10 cellular contexts compared by ENCODE assay signal in genomic region chrX:65696613-65697012, GRCh38. TPM values are rescaled to one million over a fixed set of nuclear protein-coding genes. Genes with fewer than 3 reads are reported as not detected.
DNase-seq lines count a peak whose midpoint lies in the region; ATAC-seq, FAIRE-seq and TF ChIP-seq lines count a peak whose summit lies in the region.
"Had no signal": no experiment of that assay in that cellular context is flagged by ENCODE, and none has a peak within 500 bp of the region (broad histone marks: within the 10 kb centered on the region; RNA-seq: fewer than 3 reads in every experiment).

No MANE protein-coding gene starts in this region.

- no peak overlapping the region for H3K4me3 ChIP-seq in liver (ENCODE audit: low read depth in 1 of 3, low read length in 3 of 3)
- H3K4me3 ChIP-seq in HepG2 (replicated peaks in 1 of 3; ENCODE audit: insufficient read depth in 1 of 3, low read depth in 2 of 3, low read length in 3 of 3) = no peak overlapping the region
- no peak overlapping the region for H3K4me3 ChIP-seq in mesodermal cell (ENCODE audit: extremely low read depth, insufficient read depth, low read length, poor library complexity, severe bottlenecking)
- H3K4me3 ChIP-seq in aorta (ENCODE audit: low read length in 2 of 2) = no peak overlapping the region

- H3K9ac ChIP-seq in liver (ENCODE audit: low read depth in 1 of 2, low read length in 2 of 2) = no peak overlapping the region
- H3K9ac ChIP-seq in HepG2 (ENCODE audit: insufficient read depth, low read depth, low read length) = no peak overlapping the region

- H3K27me3 ChIP-seq in liver (ENCODE audit: control insufficient read depth in 4 of 4, insufficient read depth in 4 of 4, low read length in 3 of 4) (no peaks in the 10 kb centered on the region), HepG2 (ENCODE audit: control insufficient read depth in 1 of 2, insufficient read depth in 2 of 2, low read length in 2 of 2) (no peaks in the 10 kb centered on the region), aorta (ENCODE audit: control insufficient read depth in 1 of 2, insufficient read depth in 2 of 2, low read length in 1 of 2) (no peaks in the 10 kb centered on the region)

- TF ChIP-seq EP300 in HepG2 (IDR thresholded peaks at IDR 0.05; ENCODE audit: low read depth in 2 of 2, low read length in 2 of 2) (no peak), HepG2 (CRISPR knock-in tag; IDR thresholded peaks at IDR 0.05; ENCODE audit: borderline replicate concordance) (no peak)

- ATAC-seq in HepG2 = no peak
- no peak for ATAC-seq in activated T-helper 17 cell treated with anti-CD3 and anti-CD28 coated beads, Interleukin-2, amount 50 U/mL, for 72 hours (replicated peaks)
- ATAC-seq in aorta (ENCODE audit: low FRiP score) = no peak

- no peaks in the 10 kb centered on the region for H4K20me1 ChIP-seq in HepG2 (ENCODE audit: insufficient read depth, low read length)

- H3K27ac ChIP-seq in liver (ENCODE audit: low read depth in 1 of 2, low read length in 2 of 2) (peak overlapping the region; percentile 43), HepG2 (ENCODE audit: extremely low read length, insufficient read depth, low read length) (no peak overlapping the region), mesodermal cell (ENCODE audit: low read depth, low read length, severe bottlenecking) (peak overlapping the region; percentile 78), aorta (ENCODE audit: low read depth in 1 of 2, low read length in 2 of 2) (peak overlapping the region; percentile 44 to 51)

- TF ChIP-seq POLR2A in HepG2 (IDR thresholded peaks at IDR 0.05; ENCODE audit: insufficient read depth in 1 of 2, low read depth in 2 of 2, low read length in 2 of 2) = no peak

- peaks cover 40% of the 10 kb centered on the region for H3K4me1 Mint-ChIP-seq in activated T-helper 17 cell treated with anti-CD3 and anti-CD28 coated beads, Interleukin-2, amount 50 U/mL, for 72 hours

- POLR2A ChIA-PET in HepG2 (lab: Yijun Ruan, JAX) (no interaction called here), HEK293T (lab: Yijun Ruan, JAX) (no interaction called here)

- CTCF ChIA-PET in HepG2 (lab: Yijun Ruan, JAX; ENCODE audit: low intra/inter-chr PET ratio, low total read pairs) = no interaction called here
- CTCF ChIA-PET in HEK293T (lab: Yijun Ruan, JAX) = no interaction called here

- in situ Hi-C loops in HepG2 (cut with HindIII; ENCODE audit: extremely low pct_ligation_motif_present, low pct_unique_long_range_greater_than_20kb) = no loop called here

- no peaks in the 10 kb centered on the region for H3K27me3 Mint-ChIP-seq in activated T-helper 17 cell treated with anti-CD3 and anti-CD28 coated beads, Interleukin-2, amount 50 U/mL, for 72 hours

- no peak overlapping the region for H3K4me2 ChIP-seq in HepG2 (ENCODE audit: low read depth, low read length)

- no TSS peak for BruUV-seq in HepG2 (replicated peaks; lab: Mats Ljungman, UMichigan)

- 83% methylated on average over 3 of the region's 3 CpGs for WGBS in liver
- 0% methylated on average over 2 of the region's 3 CpGs for WGBS in HepG2 (ENCODE audit: low lambda C conversion rate)
- no CpG with 5 or more reads among the region's 3 CpGs for WGBS in mesodermal cell (ENCODE audit: insufficient coverage in 2 of 2), 2 experiments
- 16 to 22% methylated on average over 3 of the region's 3 CpGs for WGBS in aorta, 2 donors

- H3K27ac Mint-ChIP-seq in activated T-helper 17 cell treated with anti-CD3 and anti-CD28 coated beads, Interleukin-2, amount 50 U/mL, for 72 hours = peak overlapping the region; percentile 82

- no peak for DNase-seq in HepG2 (ENCODE audit: low spot score)
- DNase-seq in aorta = no peak
- DNase-seq in NCI-H2196 treated with DMSO at 0.1 percent for 48 hours (lab: John Stamatoyannopoulos, UW; ENCODE audit: unreplicated experiment) = no peak
- DNase-seq in HEK293T (ENCODE audit: extremely low spot score) = no peak
- no peak for DNase-seq in stimulated activated CD4-positive, alpha-beta T cell treated with anti-CD3 and anti-CD28 coated beads, Interleukin-4, amount 100 ng/mL, for 24 hours
- DNase-seq: Calu3, NCI-H1417 treated with DMSO at 0.1 percent for 48 hours had no signal

- H3K4me3 Mint-ChIP-seq in activated T-helper 17 cell treated with anti-CD3 and anti-CD28 coated beads, Interleukin-2, amount 50 U/mL, for 72 hours = peak overlapping the region; percentile 72

- no peaks in the 10 kb centered on the region for H3K36me3 ChIP-seq in liver (ENCODE audit: control insufficient read depth in 4 of 4, insufficient read depth in 3 of 4, low read depth in 1 of 4, low read length in 3 of 4)
- no peaks in the 10 kb centered on the region for H3K36me3 ChIP-seq in HepG2 (replicated peaks in 1 of 2; ENCODE audit: control insufficient read depth in 1 of 2, insufficient read depth in 2 of 2, low read length in 2 of 2)
- peaks cover 24% of the 10 kb centered on the region for H3K36me3 ChIP-seq in mesodermal cell (ENCODE audit: control insufficient read depth, insufficient read depth, low read length)
- H3K36me3 ChIP-seq in aorta (ENCODE audit: control insufficient read depth in 1 of 2, insufficient read depth in 2 of 2, low read length in 1 of 2) = no peaks in the 10 kb centered on the region

- peaks cover 99% of the 10 kb centered on the region for H3K36me3 Mint-ChIP-seq in activated T-helper 17 cell treated with anti-CD3 and anti-CD28 coated beads, Interleukin-2, amount 50 U/mL, for 72 hours (ENCODE audit: low read depth)

- H3K4me1 ChIP-seq in liver (ENCODE audit: control insufficient read depth in 4 of 4, insufficient read depth in 4 of 4, low read length in 3 of 4) (peaks cover 4 to 18% (median 6%) of the 10 kb centered on the region in 4 donors), HepG2 (ENCODE audit: insufficient read depth, low read length) (no peaks in the 10 kb centered on the region), mesodermal cell (ENCODE audit: control insufficient read depth, insufficient read depth, low read length, poor library complexity, severe bottlenecking) (peaks cover 45% of the 10 kb centered on the region), aorta (ENCODE audit: control insufficient read depth in 1 of 2, insufficient read depth in 2 of 2, low read length in 2 of 2) (peaks cover 5% of the 10 kb centered on the region in 2 donors)

- H3K9me3 ChIP-seq in liver (ENCODE audit: control insufficient read depth in 4 of 4, low read length in 3 of 4) (no peaks in the 10 kb centered on the region), HepG2 (ENCODE audit: low read length) (no peaks in the 10 kb centered on the region), mesodermal cell (ENCODE audit: control insufficient read depth, low read length) (no peaks in the 10 kb centered on the region), aorta (ENCODE audit: control insufficient read depth, low read length) (no peaks in the 10 kb centered on the region)

- TF ChIP-seq CTCF in liver (IDR thresholded peaks at IDR 0.05; ENCODE audit: low read depth, low read length, missing input control) (no peak), HepG2 (CRISPR knock-in tag; IDR thresholded peaks at IDR 0.05) (no peak)

- FAIRE-seq in HepG2 (lab: Jason Lieb, UNC) = no peak

- H3K79me2 ChIP-seq in HepG2 (ENCODE audit: insufficient read depth, low read length) = no peaks in the 10 kb centered on the region

- H3K9me3 Mint-ChIP-seq in activated T-helper 17 cell treated with anti-CD3 and anti-CD28 coated beads, Interleukin-2, amount 50 U/mL, for 72 hours = no peaks in the 10 kb centered on the region

- H2AFZ ChIP-seq in HepG2 (ENCODE audit: low read length) = no peak overlapping the region

- intact Hi-C loops in HepG2 (cut with micrococcal nuclease; ENCODE audit: unreplicated experiment) (no loop called here), aorta (cut with DNase I) (no loop called here)

- TF ChIP-seq RAD21 in liver (IDR thresholded peaks at IDR 0.05) = no peak
- TF ChIP-seq RAD21 in HepG2 (CRISPR knock-in tag; IDR thresholded peaks at IDR 0.05) = no peak

TF ChIP-seq in HepG2, 621 proteins besides CTCF, POLR2A, EP300 and RAD21 (continues in another document):
- TF ChIP-seq NKX3-1 (CRISPR knock-in tag; IDR thresholded peaks at IDR 0.05) (no peak), SMC3 (IDR thresholded peaks at IDR 0.05; ENCODE audit: low read length) (no peak), NAIF1 (CRISPR knock-in tag; IDR thresholded peaks at IDR 0.05; ENCODE audit: borderline replicate concordance) (no peak)

TF ChIP-seq in HEK293T, 16 proteins besides CTCF, POLR2A, EP300 and RAD21 (continues in another document):
- no peak for TF ChIP-seq NFRKB (IDR thresholded peaks at IDR 0.05)

RNA-seq across cellular contexts. Expression of gene MSN, which starts 29.2 kb away (rescaled TPM):
- 10 to 100 TPM; 34.6 to 46.5 TPM for total RNA-seq in liver
- 10 to 100 TPM; 24.3 to 70.0 TPM for polyA plus RNA-seq in liver
- total RNA-seq in HepG2 (2016; rRNA removed; fragmentation: Illumina TruSeq; extraction: Trizol) = not detected in 2 replicates
- total RNA-seq in HepG2 (2016; cell fraction: cytosol; rRNA removed; fragmentation: Illumina TruSeq; extraction: Trizol; ENCODE audit: low read depth) = not detected in 2 replicates
- not detected in 2 replicates for total RNA-seq in HepG2 (2016; cell fraction: insoluble cytoplasmic fraction; rRNA removed; fragmentation: Illumina TruSeq; extraction: Trizol)
- total RNA-seq in HepG2 (2016; cell fraction: membrane; rRNA removed; fragmentation: Illumina TruSeq; extraction: Trizol) = not detected in 2 replicates
- 0.09 TPM in 1 of 2 replicates, not detected in the other for total RNA-seq in HepG2 (2016; cell fraction: nucleus; rRNA removed; fragmentation: Illumina TruSeq; extraction: Trizol)
- polyA plus RNA-seq in HepG2 (2011; rRNA removed) = 0.15 and 0.40 TPM in 2 replicates
- polyA plus RNA-seq in HepG2 (2011; cell fraction: cytosol; rRNA removed) = 0.12 and 0.19 TPM in 2 replicates
- polyA plus RNA-seq in HepG2 (2011; cell fraction: nucleus; rRNA removed) = 0.06 and 0.29 TPM in 2 replicates
- 0.09 TPM in 1 of 2 replicates, not detected in the other for polyA plus RNA-seq in HepG2 (2012)
- not detected in 2 replicates for polyA plus RNA-seq in HepG2 (2016; cell fraction: cytosol; fragmentation: Illumina TruSeq; extraction: Trizol; ENCODE audit: low read depth)
- 0.05 TPM in 1 of 2 replicates, not detected in the other for polyA plus RNA-seq in HepG2 (2016; cell fraction: insoluble cytoplasmic fraction; fragmentation: Illumina TruSeq; extraction: Trizol; ENCODE audit: low read depth)
- not detected in 2 replicates for polyA plus RNA-seq in HepG2 (2016; cell fraction: membrane; fragmentation: Illumina TruSeq; extraction: Trizol; ENCODE audit: low read depth)
- polyA plus RNA-seq in HepG2 (2016; cell fraction: nucleus; fragmentation: Illumina TruSeq; extraction: Trizol; ENCODE audit: insufficient read depth, low read depth) = not detected in 2 replicates
- 0.94 and 357 TPM in 2 replicates for polyA minus RNA-seq in HepG2 (2011; rRNA and poly(A)+ RNA removed; ENCODE audit: low replicate concordance)
- polyA minus RNA-seq in HepG2 (2011; cell fraction: cytosol; rRNA and poly(A)+ RNA removed) = 0.59 and 0.70 TPM in 2 replicates
- polyA minus RNA-seq in HepG2 (2011; cell fraction: nucleus; rRNA and poly(A)+ RNA removed) = 0.37 and 0.52 TPM in 2 replicates
- total RNA-seq in activated T-helper 17 cell treated with anti-CD3 and anti-CD28 coated beads, Interleukin-2, amount 50 U/mL, for 72 hours = 100 to 1,000 TPM; 436 to 440 TPM
- polyA plus RNA-seq in mesodermal cell (2013, experiment 1 of 2) = 491 TPM
- polyA plus RNA-seq in mesodermal cell (2013, experiment 2 of 2) = 426 TPM
- 100 to 1,000 TPM; 374 to 532 TPM for total RNA-seq in aorta
- polyA plus RNA-seq in aorta = 100 to 1,000 TPM; 128 to 160 TPM

Comparison
In these comparisons a context has a peak if more than half of its experiments do, and no peak if none do; other contexts are left out.
1. RNA of gene MSN, which starts 29.2 kb away (total RNA-seq): 374 to 532 TPM in aorta, 436 to 440 TPM in activated T-helper 17 cell treated with anti-CD3 and anti-CD28 coated beads, Interleukin-2, amount 50 U/mL, for 72 hours and 34.6 to 46.5 TPM in liver; 0.09 TPM in HepG2; every median in the first group is over 10 times any median in the second.